In the genomic region with DNA sequence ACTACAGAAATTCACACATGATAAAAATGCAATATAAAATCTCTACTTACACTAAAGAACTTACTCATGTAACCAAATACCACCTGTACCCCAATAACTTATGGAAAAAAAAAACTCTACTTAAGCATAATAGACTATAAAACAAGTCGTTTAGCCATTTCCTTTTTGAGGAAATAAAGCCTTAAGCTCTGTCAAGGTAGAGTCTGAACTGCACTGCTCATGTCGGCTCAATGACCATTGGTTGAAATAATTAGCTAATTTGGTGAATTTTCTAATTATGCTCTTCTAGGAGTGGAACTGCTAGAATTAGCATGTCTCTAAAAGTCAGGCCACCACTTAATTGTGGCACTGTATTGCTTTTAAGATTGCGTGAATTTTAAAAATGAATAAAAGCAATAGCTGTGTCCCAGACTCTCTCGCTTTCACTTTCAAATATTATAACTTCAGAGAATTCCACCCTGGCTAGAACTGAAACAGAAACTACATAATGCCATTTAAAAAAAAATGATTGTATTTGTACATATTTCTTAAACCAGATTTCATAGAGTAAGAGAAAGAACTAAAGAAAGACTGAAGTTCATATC, we compare ENCODE assay signal across 9 cellular contexts.
DNase-seq lines count a peak whose midpoint lies in the region; ATAC-seq and TF ChIP-seq lines count a peak whose summit lies in the region.
"Had no signal": no experiment of that assay in that cellular context is flagged by ENCODE, and none has a peak within 500 bp of the region (broad histone marks: within the 10 kb centered on the region; RNA-seq: fewer than 3 reads in every experiment).

No MANE protein-coding gene starts in this region.

- H3K4me3 ChIP-seq in upper lobe of left lung = peak overlapping the region in 3 of 4 donors; percentile 17 to 43 (median 41)

- no peak for TF ChIP-seq POLR2A in upper lobe of left lung (IDR thresholded peaks at IDR 0.05)

- no peaks in the 10 kb centered on the region for H3K9me3 ChIP-seq in upper lobe of left lung

- peak overlapping the region; percentile 75 for H3K27ac Mint-ChIP-seq in activated naive CD4-positive, alpha-beta T cell treated with anti-CD3 and anti-CD28 coated beads, Interleukin-2, amount 10 ng/mL, durations not matched to agents 7 days and 5 days

- peak; percentile 40 for ATAC-seq in left lobe of liver
- peak in 1 of 2 donors; percentile 43 for ATAC-seq in upper lobe of left lung (ENCODE audit: low FRiP score in 2 of 2)
- ATAC-seq in GM21515 (IDR thresholded peaks at IDR 0.05; ENCODE audit: unreplicated experiment) = no peak

- peaks cover 36% of the 10 kb centered on the region for H3K4me1 Mint-ChIP-seq in activated naive CD4-positive, alpha-beta T cell treated with anti-CD3 and anti-CD28 coated beads, Interleukin-2, amount 10 ng/mL, durations not matched to agents 7 days and 5 days

- no peaks in the 10 kb centered on the region for H3K27me3 Mint-ChIP-seq in activated naive CD4-positive, alpha-beta T cell treated with anti-CD3 and anti-CD28 coated beads, Interleukin-2, amount 10 ng/mL, durations not matched to agents 7 days and 5 days

- WGBS in upper lobe of left lung, 2 donors = 22 to 35% methylated on average over 4 of the region's 4 CpGs

- no peak for TF ChIP-seq EP300 in upper lobe of left lung (IDR thresholded peaks at IDR 0.05)

- DNase-seq in activated naive CD4-positive, alpha-beta T cell treated with anti-CD3 and anti-CD28 coated beads, Interleukin-2, amount 10 ng/mL, durations not matched to agents 7 days and 5 days = no peak
- DNase-seq in activated naive CD4-positive, alpha-beta T cell treated with anti-CD3 and anti-CD28 coated beads, Interleukin-2, amount 50 U/mL, for 16 hours = no peak
- peak; percentile 26 for DNase-seq in RPMI8226
- DNase-seq in left lobe of liver (ENCODE audit: low spot score) = no peak
- DNase-seq in upper lobe of left lung = no peak
- DNase-seq in NK-92 (lab: John Stamatoyannopoulos, UW; ENCODE audit: unreplicated experiment) = no peak
- no peak for DNase-seq in HuH-7.5 (ENCODE audit: low spot score)
- DNase-seq: COR-L47 had no signal

- H3K27ac ChIP-seq in upper lobe of left lung = peak overlapping the region in 3 of 4 donors; percentile 30 to 64 (median 52)

- H3K9me3 Mint-ChIP-seq in activated naive CD4-positive, alpha-beta T cell treated with anti-CD3 and anti-CD28 coated beads, Interleukin-2, amount 10 ng/mL, durations not matched to agents 7 days and 5 days = no peaks in the 10 kb centered on the region

- peak overlapping the region; percentile 65 for H3K4me3 Mint-ChIP-seq in activated naive CD4-positive, alpha-beta T cell treated with anti-CD3 and anti-CD28 coated beads, Interleukin-2, amount 10 ng/mL, durations not matched to agents 7 days and 5 days

- H3K36me3 Mint-ChIP-seq in activated naive CD4-positive, alpha-beta T cell treated with anti-CD3 and anti-CD28 coated beads, Interleukin-2, amount 10 ng/mL, durations not matched to agents 7 days and 5 days = no peaks in the 10 kb centered on the region

- no peak for TF ChIP-seq CTCF in upper lobe of left lung (IDR thresholded peaks at IDR 0.05)

- H3K4me1 ChIP-seq in upper lobe of left lung = peaks cover 16 to 29% (median 19%) of the 10 kb centered on the region in 4 donors

- CTCF ChIA-PET in activated naive CD4-positive, alpha-beta T cell treated with anti-CD3 and anti-CD28 coated beads, Interleukin-2, amount 10 ng/mL, durations not matched to agents 7 days and 5 days (lab: Charles Lee) = interaction anchor here (0.8 to 1.3 kb wide), 3 partner anchors 90 to 248 kb away, joined by 3 to 4 read pairs (median 4); no protein-coding TSS in a partner anchor

- no peaks in the 10 kb centered on the region for H3K27me3 ChIP-seq in upper lobe of left lung

- H3K36me3 ChIP-seq in upper lobe of left lung = no peaks in the 10 kb centered on the region
